Comparison of ENCODE assay signal across 8 cellular contexts in genomic region chr1:11013160-11013531, GRCh38. TPM values are rescaled to one million over a fixed set of nuclear protein-coding genes. Genes with fewer than 3 reads are reported as not detected.
DNase-seq lines count a peak whose midpoint lies in the region; ATAC-seq, FAIRE-seq and TF ChIP-seq lines count a peak whose summit lies in the region.

No MANE protein-coding gene starts in this region.

- peaks cover 46% of the 10 kb centered on the region for H4K20me1 ChIP-seq in PC-9 (ENCODE audit: insufficient read depth)

- H3K27me3 ChIP-seq in PC-9 (ENCODE audit: insufficient read depth, low read depth) (no peaks in the 10 kb centered on the region), pancreas (no peaks in the 10 kb centered on the region)

- ATAC-seq in GM19395 (IDR thresholded peaks at IDR 0.05; ENCODE audit: unreplicated experiment) (peak; percentile 9), pancreas (no peak), GM18873 (IDR thresholded peaks at IDR 0.05; ENCODE audit: low FRiP score, unreplicated experiment) (no peak)

- H3K4me2 ChIP-seq in PC-9: peak overlapping the region; percentile 99

- CTCF ChIA-PET in PC-9 (lab: Charles Lee): no interaction called here

- H3K9me3 ChIP-seq in PC-9 (ENCODE audit: insufficient read depth, low read depth) (no peaks in the 10 kb centered on the region), pancreas (no peaks in the 10 kb centered on the region)

- intact Hi-C loops in PC-9 (cut with micrococcal nuclease; ENCODE audit: unreplicated experiment): loop anchor here (2.0 to 10.0 kb wide), 3 partner anchors 32 to 498 kb away; no protein-coding TSS in a partner anchor
- intact Hi-C loops in pancreas (cut with DNase I): no loop called here

- no peak for FAIRE-seq in pancreas (lab: Jason Lieb, UNC)

- 0 to 1% methylated on average over 11 of the region's 11 CpGs for WGBS in pancreas, 2 donors

- H3F3A ChIP-seq in PC-9 (ENCODE audit: insufficient read depth, low read depth): peaks cover 8% of the 10 kb centered on the region; the same call in 1 of the 2 replicates

- H2AFZ ChIP-seq in PC-9: no peak overlapping the region

- POLR2A ChIA-PET in PC-9 (lab: Charles Lee; ENCODE audit: unreplicated experiment): no interaction called here

- H3K27ac ChIP-seq in PC-9 (no peak overlapping the region), epithelial cell of prostate (peak overlapping the region; percentile 89), pancreas (peak overlapping the region; percentile 94 to 97 (median 96))

- DNase-seq in PC-9: no peak
- peak; percentile 16 for DNase-seq in epithelial cell of prostate (ENCODE audit: low read depth, low spot score)
- no peak for DNase-seq in pancreas
- DNase-seq in germinal center (ENCODE audit: low spot score): no peak
- no peak for DNase-seq in NCI-H2029 (lab: John Stamatoyannopoulos, UW)
- no peak for DNase-seq in iPS-NIHi7 (ENCODE audit: extremely low spot score)

- no TSS peak for BruUV-seq in PC-9 (replicated peaks; lab: Mats Ljungman, UMichigan)

- H3K9me2 ChIP-seq in PC-9 (ENCODE audit: insufficient read depth): no peaks in the 10 kb centered on the region

- TF ChIP-seq CTCF in PC-9 (conservative IDR thresholded peaks at IDR 0.05): no peak
- TF ChIP-seq CTCF in pancreas (IDR thresholded peaks at IDR 0.05): no peak

- peak overlapping the region; percentile 93 for H3K4me3 ChIP-seq in PC-9
- H3K4me3 ChIP-seq in pancreas: peak overlapping the region; percentile 93 to 100 (median 99)

- peaks cover 23% of the 10 kb centered on the region for H3K36me3 ChIP-seq in PC-9 (ENCODE audit: low read depth)
- H3K36me3 ChIP-seq in pancreas: peaks cover 0 to 46% (median 11%) of the 10 kb centered on the region in 3 donors

- peaks cover 11% of the 10 kb centered on the region for H3K4me1 ChIP-seq in PC-9 (replicated peaks; ENCODE audit: insufficient read depth)
- H3K4me1 ChIP-seq in pancreas: peaks cover 14 to 22% (median 18%) of the 10 kb centered on the region in 3 donors

- peaks cover 38% of the 10 kb centered on the region for H3K79me2 ChIP-seq in PC-9 (ENCODE audit: low read depth)

RNA-seq across cellular contexts. Expression of gene TARDBP, which starts 0.7 kb away (rescaled TPM):
- 142 and 177 TPM in 2 replicates for total RNA-seq in PC-9 (2021)
- total RNA-seq in pancreas: 10 to 100 TPM; 43.3 to 74.7 (median 53.7) TPM
- 10 to 100 TPM; 47.8 to 84.7 TPM for polyA plus RNA-seq in pancreas

RNA-seq across cellular contexts. Expression of gene MASP2, which starts 33.9 kb away (rescaled TPM):
- not detected in 2 replicates for total RNA-seq in PC-9 (2021)
- total RNA-seq in pancreas: not detected
- polyA plus RNA-seq in pancreas: under 1 TPM in 1 of 2 donors, not detected in 1; 0.05 TPM

RNA-seq across cellular contexts. Expression of gene SRM, which starts 46.7 kb away (rescaled TPM):
- 50.3 and 55.3 TPM in 2 replicates for total RNA-seq in PC-9 (2021)
- total RNA-seq in pancreas: 100 to 1,000 TPM in 2 of 6 donors, 10 to 100 TPM in 4; 51.8 to 123 (median 66.0) TPM
- 100 to 1,000 TPM; 116 to 266 TPM for polyA plus RNA-seq in pancreas
